In genomic region chr6:43859213-43859612, GRCh38 we compare ENCODE assay signal across 21 cellular contexts.
"Had no signal": no experiment of that assay in that cellular context is flagged by ENCODE, and none has a peak within 500 bp of the region (broad histone marks: within the 10 kb centered on the region; RNA-seq: fewer than 3 reads in every experiment).

No MANE protein-coding gene starts in this region.

- H2AFZ ChIP-seq: hepatocyte had no signal

- H3K4me3 Mint-ChIP-seq: endodermal cell; naive B cell; nephron; stimulated activated memory B cell treated with anti-CD40 and anti-IgM and Interleukin-4, amounts not matched to agents 10 μg/mL and 1 μg/mL and 100 μg/mL, for 72 hours; stimulated activated naive CD8-positive, alpha-beta T cell treated with anti-CD3 and anti-CD28 coated beads, Interleukin-15, Interleukin-2, amounts not matched to agents 100 ng/mL and 50 ng/mL, for 24 hours had no signal

- H3K27ac ChIP-seq: colonic mucosa, foreskin keratinocyte, hepatocyte, neutrophil, right atrium auricular region, tibial nerve had no signal

- H3K9me3 Mint-ChIP-seq: endodermal cell; nephron; stimulated activated memory B cell treated with anti-CD40 and anti-IgM and Interleukin-4, amounts not matched to agents 10 μg/mL and 1 μg/mL and 100 μg/mL, for 72 hours; stimulated activated naive CD8-positive, alpha-beta T cell treated with anti-CD3 and anti-CD28 coated beads, Interleukin-15, Interleukin-2, amounts not matched to agents 100 ng/mL and 50 ng/mL, for 24 hours had no signal

- H3K27ac Mint-ChIP-seq: naive B cell; stimulated activated memory B cell treated with anti-CD40 and anti-IgM and Interleukin-4, amounts not matched to agents 10 μg/mL and 1 μg/mL and 100 μg/mL, for 72 hours; stimulated activated naive CD8-positive, alpha-beta T cell treated with anti-CD3 and anti-CD28 coated beads, Interleukin-15, Interleukin-2, amounts not matched to agents 100 ng/mL and 50 ng/mL, for 24 hours had no signal

- H3K4me2 ChIP-seq: hepatocyte, smooth muscle cell had no signal

- H3K4me3 ChIP-seq: colonic mucosa, hepatocyte, right atrium auricular region, smooth muscle cell, tibial nerve had no signal

- H3K4me1 ChIP-seq: colonic mucosa, foreskin keratinocyte, right atrium auricular region, tibial nerve had no signal

- H3K79me2 ChIP-seq: hepatocyte had no signal

- FAIRE-seq: endothelial cell of umbilical vein, kidney had no signal

- H3K4me1 Mint-ChIP-seq: naive B cell had no signal

- H3K36me3 Mint-ChIP-seq: naive B cell; stimulated activated memory B cell treated with anti-CD40 and anti-IgM and Interleukin-4, amounts not matched to agents 10 μg/mL and 1 μg/mL and 100 μg/mL, for 72 hours had no signal

- H3K27me3 ChIP-seq: colonic mucosa, hepatocyte, neutrophil, right atrium auricular region had no signal

- H3K9me3 ChIP-seq: colonic mucosa, neutrophil, right atrium auricular region, tibial nerve had no signal

- DNase-seq: colonic mucosa; dermis blood vessel endothelial cell; effector CD4-positive, alpha-beta T cell; endodermal cell; erythroblast; foreskin keratinocyte; head of caudate nucleus; kidney; left colon; mesendoderm; naive B cell; stimulated activated CD4-positive, alpha-beta T cell treated with anti-CD3 and anti-CD28 coated beads, Interleukin-4, amount 100 ng/mL, for 24 hours had no signal

- ATAC-seq: foreskin keratinocyte; left colon; stimulated activated memory B cell treated with anti-CD40 and anti-IgM and Interleukin-4, amounts not matched to agents 10 μg/mL and 1 μg/mL and 100 μg/mL, for 72 hours had no signal

- H3K36me3 ChIP-seq: colonic mucosa, neutrophil, right atrium auricular region, tibial nerve had no signal
